In genomic region chr3:28575100-28575747, GRCh38 we compare ENCODE assay signal across 9 cellular contexts.
DNase-seq lines count a peak whose midpoint lies in the region; ATAC-seq and TF ChIP-seq lines count a peak whose summit lies in the region.
"Had no signal": no experiment of that assay in that cellular context is flagged by ENCODE, and none has a peak within 500 bp of the region (broad histone marks: within the 10 kb centered on the region; RNA-seq: fewer than 3 reads in every experiment).

No MANE protein-coding gene starts in this region.

- whole genome bisulfite sequencing in lung, 2 donors: 1 to 2% methylated on average over 49 to 56 of the region's 56 CpGs
- WGBS in tibial nerve, 2 donors: 0 to 4% methylated on average over 33 to 44 of the region's 56 CpGs

- H3K27me3 ChIP-seq in lung (ENCODE audit: control insufficient read depth, insufficient read depth) (no peaks in the 10 kb centered on the region), tibial nerve (peaks cover 0 to 3% of the 10 kb centered on the region in 2 donors)

- H3K27ac ChIP-seq in lung (ENCODE audit: low read depth in 1 of 2, low read length in 1 of 2) (no peak overlapping the region), tibial nerve (peak overlapping the region in 1 of 4 donors; percentile 38)

- no peaks in the 10 kb centered on the region for H3K36me3 ChIP-seq in lung (ENCODE audit: control insufficient read depth in 2 of 2, insufficient read depth in 2 of 2, low read length in 2 of 2)
- H3K36me3 ChIP-seq in tibial nerve: no peaks in the 10 kb centered on the region

- H3K27me3 Mint-ChIP-seq in chondrocyte (ENCODE audit: low read depth): peaks cover 67% of the 10 kb centered on the region

- H3K9me3 ChIP-seq in lung (ENCODE audit: control insufficient read depth in 2 of 2, insufficient read depth in 1 of 2, low read length in 1 of 2): no peaks in the 10 kb centered on the region
- no peaks in the 10 kb centered on the region for H3K9me3 ChIP-seq in tibial nerve

- no peaks in the 10 kb centered on the region for H3K36me3 Mint-ChIP-seq in chondrocyte (ENCODE audit: low read depth)
- H3K36me3 Mint-ChIP-seq: memory B cell had no signal

- DNase-seq in NCI-H2227 (lab: John Stamatoyannopoulos, UW; ENCODE audit: unreplicated experiment): peak; percentile 8
- no peak for DNase-seq in NCI-H2227 treated with DMSO at 0.1 percent for 48 hours (lab: John Stamatoyannopoulos, UW)
- peak; percentile 91 for DNase-seq in chondrocyte (ENCODE audit: low spot score)
- no peak for DNase-seq in lung (ENCODE audit: low spot score)
- DNase-seq in tibial nerve (ENCODE audit: low spot score in 2 of 2): no peak
- no peak for DNase-seq in amniotic stem cell (lab: John Stamatoyannopoulos, UW)

- TF ChIP-seq CTCF in chondrocyte (IDR thresholded peaks at IDR 0.05) (no peak), lung (IDR thresholded peaks at IDR 0.05; ENCODE audit: control extremely low read depth, extremely low read depth) (no peak), tibial nerve (IDR thresholded peaks at IDR 0.05) (no peak)

- H3K4me1 ChIP-seq in lung (ENCODE audit: control insufficient read depth in 2 of 2, insufficient read depth in 2 of 2, low read length in 2 of 2) (peaks cover 0 to 10% of the 10 kb centered on the region in 2 donors), tibial nerve (peaks cover 0 to 27% (median 8%) of the 10 kb centered on the region in 4 donors)

- peak overlapping the region; percentile 64 for H3K27ac Mint-ChIP-seq in chondrocyte (ENCODE audit: unreplicated experiment)
- H3K27ac Mint-ChIP-seq: memory B cell had no signal

- no peak for TF ChIP-seq POLR2A in tibial nerve (IDR thresholded peaks at IDR 0.05)

- ATAC-seq in lung (ENCODE audit: insufficient read depth, low FRiP score): peak; percentile 43
- no peak for ATAC-seq in GM21825 (IDR thresholded peaks at IDR 0.05; ENCODE audit: unreplicated experiment)
- ATAC-seq in HG03159 (IDR thresholded peaks at IDR 0.05; ENCODE audit: unreplicated experiment): no peak

- H3K4me1 Mint-ChIP-seq in chondrocyte (ENCODE audit: low read depth): peaks cover 12% of the 10 kb centered on the region
- H3K4me1 Mint-ChIP-seq: memory B cell had no signal

- H3K4me3 ChIP-seq in lung: peak overlapping the region; percentile 33
- H3K4me3 ChIP-seq in tibial nerve: peak overlapping the region; percentile 42 to 68 (median 58)

- no peak for TF ChIP-seq EP300 in tibial nerve (IDR thresholded peaks at IDR 0.05)

- peak overlapping the region; percentile 78 for H3K4me3 Mint-ChIP-seq in chondrocyte (ENCODE audit: unreplicated experiment)
- H3K4me3 Mint-ChIP-seq: memory B cell had no signal

- no peaks in the 10 kb centered on the region for H3K9me3 Mint-ChIP-seq in chondrocyte (ENCODE audit: low read depth)

Comparison
In these comparisons a context has a peak if more than half of its experiments do, and no peak if none do; other contexts are left out.
1. DNase-seq: peak in NCI-H2227 (single experiment) and chondrocyte (single experiment); none in NCI-H2227 treated with DMSO at 0.1 percent for 48 hours (single experiment), lung (single experiment), tibial nerve (0 of 2) and amniotic stem cell (single experiment).